ENCODE assay signal across 17 cellular contexts in the genomic region with DNA sequence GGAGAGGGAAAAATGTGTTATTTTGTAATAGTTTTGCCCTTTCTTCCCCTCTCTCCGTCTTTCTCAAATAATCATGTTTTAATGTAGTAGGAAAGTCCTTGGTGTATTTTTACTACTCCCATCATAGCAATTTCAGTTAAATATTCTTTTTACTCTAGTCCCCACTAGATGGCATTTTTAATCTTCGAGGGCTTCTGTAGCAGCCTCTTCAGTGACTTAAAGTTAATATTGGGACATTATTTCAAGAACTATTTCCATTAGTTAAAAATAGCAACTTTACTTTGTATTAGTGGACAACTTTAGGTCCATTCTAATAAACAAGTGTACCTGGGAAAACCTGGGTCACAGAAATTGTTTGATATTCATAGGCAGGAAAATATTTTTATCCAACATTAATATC. TPM values are rescaled to one million over a fixed set of nuclear protein-coding genes. Genes with fewer than 3 reads are reported as not detected.
A peak's percentile ranks its signal among the peaks of the same experiment; 100 is the strongest.
DNase-seq lines count a peak whose midpoint lies in the region; ATAC-seq, FAIRE-seq and TF ChIP-seq lines count a peak whose summit lies in the region.
"Had no signal": no experiment of that assay in that cellular context is flagged by ENCODE, and none has a peak within 500 bp of the region (broad histone marks: within the 10 kb centered on the region; RNA-seq: fewer than 3 reads in every experiment).

No MANE protein-coding gene starts in this region.

- POLR2A ChIA-PET in MCF 10A (lab: Yijun Ruan, JAX), result no interaction called here

- H4K20me1 ChIP-seq in OCI-LY3 (ENCODE audit: insufficient read depth, low read length), result no peaks in the 10 kb centered on the region; the same call in 1 of the 2 replicates
- no peaks in the 10 kb centered on the region for H4K20me1 ChIP-seq in osteoblast (ENCODE audit: insufficient read depth, low read length)

- H3K9ac ChIP-seq in OCI-LY3 (ENCODE audit: low read length), result no peak overlapping the region

- H3K36me3 ChIP-seq in OCI-LY3 (replicated peaks; ENCODE audit: low read depth, low read length), result peaks cover 57% of the 10 kb centered on the region
- peaks cover 90% of the 10 kb centered on the region for H3K36me3 ChIP-seq in osteoblast (ENCODE audit: insufficient read depth, low read length)

- no peaks in the 10 kb centered on the region for H3K27me3 ChIP-seq in OCI-LY3 (ENCODE audit: low read depth, low read length)
- no peaks in the 10 kb centered on the region for H3K27me3 ChIP-seq in osteoblast (ENCODE audit: insufficient read depth, low read length)
- H3K27me3 ChIP-seq: heart left ventricle had no signal

- H3K27me3 Mint-ChIP-seq in MCF 10A (ENCODE audit: insufficient read depth, unreplicated experiment), result no peaks in the 10 kb centered on the region
- H3K27me3 Mint-ChIP-seq: activated CD4-positive, alpha-beta memory T cell treated with anti-CD3 and anti-CD28 coated beads, Interleukin-2, amount 10 ng/mL, durations not matched to agents 7 days and 5 days; activated naive CD4-positive, alpha-beta T cell treated with anti-CD3 and anti-CD28 coated beads, Interleukin-2, amount 10 ng/mL, durations not matched to agents 7 days and 5 days had no signal

- peak; percentile 33 for FAIRE-seq in colon (lab: Jason Lieb, UNC)

- no peak overlapping the region for H2AFZ ChIP-seq in OCI-LY3 (ENCODE audit: low read depth, low read length)
- H2AFZ ChIP-seq in osteoblast (ENCODE audit: low read length), result no peak overlapping the region

- H3K4me1 ChIP-seq in OCI-LY3 (ENCODE audit: low read length) (no peaks in the 10 kb centered on the region), osteoblast (ENCODE audit: insufficient read depth, low read length) (no peaks in the 10 kb centered on the region)
- H3K4me1 ChIP-seq: heart left ventricle, prostate gland had no signal

- no peak overlapping the region for H3K4me3 Mint-ChIP-seq in MCF 10A (ENCODE audit: unreplicated experiment)
- H3K4me3 Mint-ChIP-seq: activated CD4-positive, alpha-beta memory T cell treated with anti-CD3 and anti-CD28 coated beads, Interleukin-2, amount 10 ng/mL, durations not matched to agents 7 days and 5 days; activated naive CD4-positive, alpha-beta T cell treated with anti-CD3 and anti-CD28 coated beads, Interleukin-2, amount 10 ng/mL, durations not matched to agents 7 days and 5 days had no signal

- no peak overlapping the region for H3K4me3 ChIP-seq in OCI-LY3 (ENCODE audit: low read length)
- H3K4me3 ChIP-seq in osteoblast (ENCODE audit: insufficient read depth, low read length), result no peak overlapping the region
- H3K4me3 ChIP-seq: heart left ventricle, prostate gland had no signal

- DNase-seq in GM10266 (ENCODE audit: extremely low spot score) (no peak), osteoblast (ENCODE audit: insufficient read length, low spot score, missing footprints) (no peak), MCF 10A (ENCODE audit: unreplicated experiment) (no peak)
- no peak for DNase-seq in activated CD4-positive, alpha-beta T cell treated with anti-CD3 and anti-CD28 coated beads, Interleukin-2, amount 50 U/mL, for 48 hours
- DNase-seq: activated CD4-positive, alpha-beta memory T cell treated with anti-CD3 and anti-CD28 coated beads, Interleukin-2, amount 10 ng/mL, durations not matched to agents 7 days and 5 days; activated naive CD4-positive, alpha-beta T cell treated with anti-CD3 and anti-CD28 coated beads, Interleukin-2, amount 10 ng/mL, durations not matched to agents 7 days and 5 days; heart left ventricle; mammary epithelial cell; NCI-H524 had no signal

- H3K9me3 Mint-ChIP-seq in MCF 10A (ENCODE audit: unreplicated experiment), result no peaks in the 10 kb centered on the region
- H3K9me3 Mint-ChIP-seq: activated CD4-positive, alpha-beta memory T cell treated with anti-CD3 and anti-CD28 coated beads, Interleukin-2, amount 10 ng/mL, durations not matched to agents 7 days and 5 days; activated naive CD4-positive, alpha-beta T cell treated with anti-CD3 and anti-CD28 coated beads, Interleukin-2, amount 10 ng/mL, durations not matched to agents 7 days and 5 days had no signal

- no peaks in the 10 kb centered on the region for H3K9me3 ChIP-seq in OCI-LY3 (ENCODE audit: insufficient read depth, low read length)
- no peaks in the 10 kb centered on the region for H3K9me3 ChIP-seq in osteoblast (ENCODE audit: low read depth, low read length)
- H3K9me3 ChIP-seq: heart left ventricle, prostate gland had no signal

- ATAC-seq in GM18511 (IDR thresholded peaks at IDR 0.05; ENCODE audit: unreplicated experiment), result no peak
- no peak for ATAC-seq in HG02840 (IDR thresholded peaks at IDR 0.05; ENCODE audit: low FRiP score, unreplicated experiment)
- ATAC-seq: heart left ventricle had no signal

- H3K27ac ChIP-seq in OCI-LY3 (ENCODE audit: low read length) (no peak overlapping the region), osteoblast (ENCODE audit: low read depth, low read length) (no peak overlapping the region)
- H3K27ac ChIP-seq: heart left ventricle, prostate gland had no signal

- TF ChIP-seq CTCF in GM10266 (IDR thresholded peaks at IDR 0.05; ENCODE audit: control insufficient read depth, insufficient read depth, low read depth, missing control alignments), result peak; percentile 14
- TF ChIP-seq CTCF in OCI-LY3 (IDR thresholded peaks at IDR 0.05; ENCODE audit: low read depth, low read length), result peak; percentile 14; the same call in 1 of the 2 replicates
- TF ChIP-seq CTCF in osteoblast (IDR thresholded peaks at IDR 0.05; ENCODE audit: extremely low read depth, low read depth, low read length), result peak; percentile 21
- TF ChIP-seq CTCF in MCF 10A (IDR thresholded peaks at IDR 0.05; ENCODE audit: unreplicated experiment), result no peak

- H3K4me1 Mint-ChIP-seq in MCF 10A (ENCODE audit: insufficient read depth, unreplicated experiment), result no peaks in the 10 kb centered on the region

- peaks cover 98% of the 10 kb centered on the region for H3K36me3 Mint-ChIP-seq in MCF 10A (ENCODE audit: insufficient read depth, unreplicated experiment)

- CTCF ChIA-PET in MCF 10A (lab: Yijun Ruan, JAX), result interaction anchor here (1.2 kb wide), 1 partner anchor 10 kb away, joined by 3 read pairs; no protein-coding TSS in a partner anchor

- H3K4me2 ChIP-seq in OCI-LY3 (ENCODE audit: low read length), result no peak overlapping the region
- no peak overlapping the region for H3K4me2 ChIP-seq in osteoblast (ENCODE audit: insufficient read depth, low read length)

- H3K27ac Mint-ChIP-seq in MCF 10A (ENCODE audit: low read depth, unreplicated experiment), result no peak overlapping the region
- H3K27ac Mint-ChIP-seq: activated CD4-positive, alpha-beta memory T cell treated with anti-CD3 and anti-CD28 coated beads, Interleukin-2, amount 10 ng/mL, durations not matched to agents 7 days and 5 days; activated naive CD4-positive, alpha-beta T cell treated with anti-CD3 and anti-CD28 coated beads, Interleukin-2, amount 10 ng/mL, durations not matched to agents 7 days and 5 days had no signal

- BruUV-seq in MCF 10A (replicated peaks; lab: Mats Ljungman, UMichigan), result no TSS peak

- H3K79me2 ChIP-seq in OCI-LY3 (ENCODE audit: low read length) (no peaks in the 10 kb centered on the region), osteoblast (ENCODE audit: insufficient read depth, low read length) (no peaks in the 10 kb centered on the region)

- intact Hi-C loops in MCF 10A (cut with micrococcal nuclease), result no loop called here

RNA-seq across cellular contexts. Expression of gene EDRF1, which starts 23.0 kb away (rescaled TPM):
- total RNA-seq in osteoblast (24.5 and 25.0 TPM in 2 replicates), MCF 10A (2022) (24.1 and 28.2 TPM in 2 replicates)

RNA-seq across cellular contexts. Expression of gene MMP21, which starts 33.2 kb away (rescaled TPM):
- total RNA-seq in osteoblast (not detected in 2 replicates), MCF 10A (2022) (not detected in 2 replicates)
- total RNA-seq: activated CD4-positive, alpha-beta memory T cell treated with anti-CD3 and anti-CD28 coated beads, Interleukin-2, amount 10 ng/mL, durations not matched to agents 7 days and 5 days; LHCN-M2; mammary epithelial cell; prostate gland had no signal

RNA-seq across cellular contexts. Expression of gene TEX36, which starts 59.5 kb away (rescaled TPM):
- total RNA-seq in osteoblast, result not detected in 2 replicates
- total RNA-seq in MCF 10A (2022), result not detected in 2 replicates
- total RNA-seq: activated CD4-positive, alpha-beta memory T cell treated with anti-CD3 and anti-CD28 coated beads, Interleukin-2, amount 10 ng/mL, durations not matched to agents 7 days and 5 days; dermis microvascular lymphatic vessel endothelial cell; heart left ventricle; LHCN-M2; mammary epithelial cell; prostate gland; subcutaneous adipose tissue had no signal
